1 cellular context compared by ENCODE assay signal in the genomic region with DNA sequence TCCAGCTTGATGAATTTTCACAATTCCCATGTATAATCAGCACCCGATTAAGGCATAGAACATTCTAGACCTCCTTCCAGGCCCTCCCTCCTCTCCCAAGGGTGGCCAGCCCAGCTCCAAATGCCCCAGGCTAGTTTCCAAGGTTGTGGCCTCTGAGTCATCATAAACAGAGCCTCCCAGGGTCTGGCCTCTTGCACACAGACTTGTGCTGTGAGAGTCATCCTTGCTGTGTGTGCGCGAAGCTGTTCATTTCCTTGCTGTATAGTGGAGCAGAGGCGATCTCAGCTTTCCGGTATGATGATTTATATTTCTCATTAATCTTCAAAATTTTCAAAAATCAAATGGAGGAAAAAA.
TF ChIP-seq lines count a peak whose summit lies in the region.

No MANE protein-coding gene starts in this region.

TF ChIP-seq in GM12878, 131 proteins besides CTCF, POLR2A, EP300 and RAD21 (continued from another document):
- TF ChIP-seq USF2 (IDR thresholded peaks at IDR 0.05; ENCODE audit: borderline replicate concordance, low read depth, low read length) (no peak), ZNF687 (IDR thresholded peaks at IDR 0.05) (no peak), SMAD1 (IDR thresholded peaks at IDR 0.05; ENCODE audit: low read depth, partially characterized antibody) (no peak), TCF12 (IDR thresholded peaks at IDR 0.05; ENCODE audit: low read depth, low read length) (no peak), RB1 (IDR thresholded peaks at IDR 0.05; ENCODE audit: borderline replicate concordance) (no peak), FOXK2 (IDR thresholded peaks at IDR 0.05) (no peak), TCF3 (IDR thresholded peaks at IDR 0.05; ENCODE audit: borderline replicate concordance, insufficient read depth, low read depth, low read length) (0 out of 2 replicates have a peak, but pooled peaks have one; percentile 27), ZNF217 (IDR thresholded peaks at IDR 0.05) (no peak), PBX3 (IDR thresholded peaks at IDR 0.05; ENCODE audit: insufficient replicate concordance, low read depth, low read length) (peak; percentile 37), NFXL1 (IDR thresholded peaks at IDR 0.05; ENCODE audit: borderline replicate concordance) (no peak), PAX8 (IDR thresholded peaks at IDR 0.05) (no peak), BCL3 (IDR thresholded peaks at IDR 0.05; ENCODE audit: borderline replicate concordance, insufficient read depth, low read depth, low read length, poor library complexity, severe bottlenecking) (peak; percentile 81), NFIC (IDR thresholded peaks at IDR 0.05; ENCODE audit: low read depth, low read length) (no peak), TCF7 (IDR thresholded peaks at IDR 0.05; ENCODE audit: borderline replicate concordance) (no peak), RAD51 (IDR thresholded peaks at IDR 0.05) (no peak)
TF ChIP-seq in GM12878: peak in this region for 3.
